ENCODE assay signal across 11 cellular contexts in the genomic region with DNA sequence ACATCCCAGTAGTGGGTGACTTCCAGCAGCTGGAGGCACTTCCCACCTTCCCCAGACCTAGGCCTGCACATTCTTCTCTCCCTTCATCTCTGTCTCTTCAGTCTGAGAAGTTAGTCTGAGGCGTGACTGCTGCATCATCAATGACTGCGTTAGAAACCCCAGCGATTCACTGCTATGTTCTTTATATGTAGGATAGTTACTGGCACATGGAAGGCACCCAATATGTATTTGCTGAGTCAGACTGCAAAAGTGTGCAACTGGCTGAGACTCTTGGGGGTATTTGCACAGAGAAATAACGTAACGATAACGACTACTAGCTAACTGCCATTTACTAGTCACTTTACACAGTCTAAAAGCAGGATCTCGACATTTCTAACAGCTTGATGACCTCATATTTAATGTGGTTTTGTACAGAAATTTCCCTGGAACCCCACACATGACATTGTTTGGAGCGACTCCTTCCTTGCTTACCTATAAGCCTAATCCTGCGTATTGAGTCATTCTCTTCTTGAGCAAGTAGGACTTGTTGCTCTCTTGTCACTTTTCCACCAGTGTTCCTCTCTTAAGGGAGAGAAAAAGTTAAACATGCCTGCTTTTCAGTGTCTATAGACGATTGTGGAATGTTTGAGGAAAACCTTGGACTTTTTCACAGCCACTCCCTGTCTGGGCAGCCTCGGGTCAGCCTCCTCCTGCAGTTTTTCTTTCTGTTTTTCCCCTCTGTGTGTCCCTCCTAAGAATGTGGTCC. TPM values are rescaled to one million over a fixed set of nuclear protein-coding genes. Genes with fewer than 3 reads are reported as not detected.
DNase-seq lines count a peak whose midpoint lies in the region; ATAC-seq and TF ChIP-seq lines count a peak whose summit lies in the region.
"Had no signal": no experiment of that assay in that cellular context is flagged by ENCODE, and none has a peak within 500 bp of the region (broad histone marks: within the 10 kb centered on the region; RNA-seq: fewer than 3 reads in every experiment).

No MANE protein-coding gene starts in this region.

- no peaks in the 10 kb centered on the region for H3K27me3 Mint-ChIP-seq in activated CD8-positive, alpha-beta T cell treated with anti-CD3 and anti-CD28 coated beads, Interleukin-2, amount 10 ng/mL, durations not matched to agents 7 days and 5 days (ENCODE audit: low read depth)

- no peaks in the 10 kb centered on the region for H3K36me3 ChIP-seq in skeletal muscle satellite cell (ENCODE audit: insufficient read depth, low read length)
- H3K36me3 ChIP-seq: heart right ventricle had no signal

- H3K27ac Mint-ChIP-seq in activated CD8-positive, alpha-beta T cell treated with anti-CD3 and anti-CD28 coated beads, Interleukin-2, amount 10 ng/mL, durations not matched to agents 7 days and 5 days, result peak overlapping the region; percentile 9

- ATAC-seq in activated CD8-positive, alpha-beta T cell treated with anti-CD3 and anti-CD28 coated beads, Interleukin-2, amount 10 ng/mL, durations not matched to agents 7 days and 5 days, result no peak
- ATAC-seq in left colon (no peak), HG02973 (IDR thresholded peaks at IDR 0.05; ENCODE audit: unreplicated experiment) (no peak)

- H3K27me3 ChIP-seq in skeletal muscle satellite cell (ENCODE audit: control insufficient read depth, insufficient read depth, low read length), result no peaks in the 10 kb centered on the region
- H3K27me3 ChIP-seq: heart right ventricle had no signal

- H3K4me1 Mint-ChIP-seq in activated CD8-positive, alpha-beta T cell treated with anti-CD3 and anti-CD28 coated beads, Interleukin-2, amount 10 ng/mL, durations not matched to agents 7 days and 5 days (ENCODE audit: low read depth), result peaks cover 18% of the 10 kb centered on the region

- H3K36me3 Mint-ChIP-seq in activated CD8-positive, alpha-beta T cell treated with anti-CD3 and anti-CD28 coated beads, Interleukin-2, amount 10 ng/mL, durations not matched to agents 7 days and 5 days (ENCODE audit: low read depth), result peaks cover 2% of the 10 kb centered on the region

- CTCF ChIA-PET in activated CD8-positive, alpha-beta T cell treated with anti-CD3 and anti-CD28 coated beads, Interleukin-2, amount 10 ng/mL, durations not matched to agents 7 days and 5 days (lab: Charles Lee), result interaction anchor here (0.6 to 1.6 kb wide), 2 partner anchors 20 to 418 kb away, joined by 3 read pairs; no protein-coding TSS in a partner anchor

- peak overlapping the region; percentile 72 for H3K4me2 ChIP-seq in skeletal muscle satellite cell (ENCODE audit: low read length)

- no peaks in the 10 kb centered on the region for H3K9me3 ChIP-seq in skeletal muscle satellite cell (replicated peaks; ENCODE audit: low read length)
- H3K9me3 ChIP-seq: heart right ventricle had no signal

- DNase-seq in DMS53 (lab: John Stamatoyannopoulos, UW), result peak; percentile 69
- no peak for DNase-seq in DMS53 treated with DMSO at 0.1 percent for 48 hours (lab: John Stamatoyannopoulos, UW; ENCODE audit: unreplicated experiment)
- DNase-seq in activated CD8-positive, alpha-beta T cell treated with anti-CD3 and anti-CD28 coated beads, Interleukin-2, amount 10 ng/mL, durations not matched to agents 7 days and 5 days, result no peak
- peak; percentile 10 for DNase-seq in fibroblast of villous mesenchyme (ENCODE audit: low read depth)
- DNase-seq in left colon, result no peak
- no peak for DNase-seq in middle frontal gyrus (ENCODE audit: extremely low spot score, low spot score)
- DNase-seq: activated T-cell treated with anti-CD3 and anti-CD28 coated beads, Interleukin-2, amount 50 U/mL, for 1 hour had no signal

- no peaks in the 10 kb centered on the region for H3K9me3 Mint-ChIP-seq in activated CD8-positive, alpha-beta T cell treated with anti-CD3 and anti-CD28 coated beads, Interleukin-2, amount 10 ng/mL, durations not matched to agents 7 days and 5 days (ENCODE audit: insufficient read depth)

- no peak for TF ChIP-seq CTCF in fibroblast of villous mesenchyme (IDR thresholded peaks at IDR 0.05; ENCODE audit: insufficient read depth, low read depth, low read length)

- no peak overlapping the region for H3K4me3 Mint-ChIP-seq in activated CD8-positive, alpha-beta T cell treated with anti-CD3 and anti-CD28 coated beads, Interleukin-2, amount 10 ng/mL, durations not matched to agents 7 days and 5 days

- POLR2A ChIA-PET in activated CD8-positive, alpha-beta T cell treated with anti-CD3 and anti-CD28 coated beads, Interleukin-2, amount 10 ng/mL, durations not matched to agents 7 days and 5 days (lab: Charles Lee), result interaction anchor here (0.6 kb wide), 1 partner anchor 220 kb away, joined by 3 read pairs; no protein-coding TSS in a partner anchor

- peak overlapping the region; percentile 5 for H3K9ac ChIP-seq in skeletal muscle satellite cell (ENCODE audit: low read depth, low read length)

- no peak overlapping the region for H3K4me3 ChIP-seq in fibroblast of villous mesenchyme (ENCODE audit: low read depth, low read length)
- peak overlapping the region; percentile 51 for H3K4me3 ChIP-seq in skeletal muscle satellite cell (ENCODE audit: low read length)
- H3K4me3 ChIP-seq: GM12878 had no signal

- intact Hi-C loops in left colon (cut with DNase I, micrococcal nuclease), result no loop called here

- peaks cover 28% of the 10 kb centered on the region for H3K4me1 ChIP-seq in skeletal muscle satellite cell (ENCODE audit: control insufficient read depth, insufficient read depth, low read length)

RNA-seq across cellular contexts. Expression of a gene that starts 45.5 kb away (rescaled TPM):
- total RNA-seq in activated CD8-positive, alpha-beta T cell treated with anti-CD3 and anti-CD28 coated beads, Interleukin-2, amount 10 ng/mL, durations not matched to agents 7 days and 5 days, result 1 to 10 TPM; 3.8 to 4.2 TPM
- total RNA-seq in fibroblast of villous mesenchyme, result 1.3 and 3.5 TPM in 2 replicates
- total RNA-seq in skeletal muscle satellite cell (2012; rRNA removed), result 3.5 and 4.2 TPM in 2 replicates
- total RNA-seq in left colon, result 1 to 10 TPM; 2.5 to 3.0 TPM

RNA-seq across cellular contexts. Expression of a gene that starts 45.9 kb away (rescaled TPM):
- total RNA-seq in activated CD8-positive, alpha-beta T cell treated with anti-CD3 and anti-CD28 coated beads, Interleukin-2, amount 10 ng/mL, durations not matched to agents 7 days and 5 days, result not detected
- under 0.01 TPM in 1 of 2 replicates, not detected in the other for total RNA-seq in fibroblast of villous mesenchyme
- under 0.01 TPM in 1 of 2 replicates, not detected in the other for total RNA-seq in skeletal muscle satellite cell (2012; rRNA removed)
- 1 to 10 TPM in 1 of 2 donors, under 1 TPM in 1; 0.39 to 1.3 TPM for total RNA-seq in left colon
- total RNA-seq: GM12878, heart right ventricle had no signal

Comparison
In these comparisons a context has a peak if more than half of its experiments do, and no peak if none do; other contexts are left out.
1. DNase-seq: peak in DMS53 (single experiment) and fibroblast of villous mesenchyme (single experiment); none in DMS53 treated with DMSO at 0.1 percent for 48 hours (single experiment), activated CD8-positive, alpha-beta T cell treated with anti-CD3 and anti-CD28 coated beads, Interleukin-2, amount 10 ng/mL, durations not matched to agents 7 days and 5 days (single experiment), left colon (0 of 2) and middle frontal gyrus (single experiment).